Comparison of ENCODE assay signal across 11 cellular contexts in the genomic region with DNA sequence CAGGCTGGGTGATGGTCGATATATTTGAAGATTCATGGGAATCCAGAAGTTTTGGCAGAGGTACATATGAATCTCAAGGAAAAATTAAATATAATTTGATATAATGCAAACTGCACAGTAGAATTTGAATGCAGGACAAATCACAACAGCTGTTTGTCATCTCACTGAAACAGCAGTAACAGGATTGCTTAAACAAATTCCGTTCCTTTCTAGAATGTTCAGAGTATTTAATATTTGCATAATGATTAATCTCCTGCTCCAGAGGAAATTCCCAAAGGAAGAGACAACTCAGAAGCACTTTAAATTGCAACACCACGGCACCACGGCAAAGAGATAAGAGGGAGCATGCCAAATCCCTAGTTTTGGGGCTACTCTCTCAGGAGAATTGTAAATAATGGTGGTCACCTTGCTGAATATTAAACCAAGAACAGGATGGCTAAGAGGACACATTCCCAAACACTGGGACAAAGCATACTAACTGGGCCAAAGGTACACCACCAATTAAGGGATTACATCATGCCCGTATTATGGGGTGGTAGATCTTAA.
DNase-seq lines count a peak whose midpoint lies in the region; ATAC-seq and TF ChIP-seq lines count a peak whose summit lies in the region.
"Had no signal": no experiment of that assay in that cellular context is flagged by ENCODE, and none has a peak within 500 bp of the region (broad histone marks: within the 10 kb centered on the region; RNA-seq: fewer than 3 reads in every experiment).

No MANE protein-coding gene starts in this region.

- H3K4me1 ChIP-seq in Panc1 (ENCODE audit: control insufficient read depth, insufficient read depth, low read length) = peaks cover 5% of the 10 kb centered on the region; the same call in 1 of the 2 replicates

- no peaks in the 10 kb centered on the region for H3K27me3 ChIP-seq in Panc1 (ENCODE audit: control insufficient read depth, insufficient read depth, low read length)

- POLR2A ChIA-PET in Panc1 (lab: Charles Lee) = no interaction called here

- intact Hi-C loops in Panc1 (cut with micrococcal nuclease; ENCODE audit: unreplicated experiment) = no loop called here

- CTCF ChIA-PET in Panc1 (lab: Charles Lee) = no interaction called here

- in situ Hi-C loops in ACHN (cut with HindIII; ENCODE audit: low pct_ligation_motif_present, low pct_unique_long_range_greater_than_20kb, low sequenced_read_pairs) = no loop called here
- in situ Hi-C loops in Panc1 (cut with HindIII; ENCODE audit: low pct_unique_long_range_greater_than_20kb, low sequenced_read_pairs) = no loop called here

- no peaks in the 10 kb centered on the region for H3K36me3 ChIP-seq in Panc1 (ENCODE audit: control insufficient read depth, insufficient read depth, low read length)

- BruUV-seq in Panc1 (replicated peaks; lab: Mats Ljungman, UMichigan) = no TSS peak

- no peaks in the 10 kb centered on the region for H3K9me3 ChIP-seq in Panc1 (ENCODE audit: control insufficient read depth, insufficient read depth, low read depth, low read length)

- H3K27ac ChIP-seq in Panc1 (ENCODE audit: low read length) = no peak overlapping the region; the same call in 1 of the 2 replicates

- H3K4me3 ChIP-seq in Panc1 (ENCODE audit: low read depth in 2 of 2, low read length in 2 of 2) = no peak overlapping the region
- no peak overlapping the region for H3K4me3 ChIP-seq in fibroblast of mammary gland (ENCODE audit: control insufficient read depth, low read depth, low read length)

- no peak for ATAC-seq in Panc1
- no peak for ATAC-seq in HG02970 (IDR thresholded peaks at IDR 0.05; ENCODE audit: low FRiP score, unreplicated experiment)

- TF ChIP-seq CTCF in Panc1 (IDR thresholded peaks at IDR 0.05) (no peak), fibroblast of mammary gland (conservative IDR thresholded peaks at IDR 0.05; ENCODE audit: control insufficient read depth, insufficient read depth, low read depth, low read length) (no peak)

- DNase-seq in ACHN = peak; percentile 35
- DNase-seq in Panc1 (ENCODE audit: low read depth, low spot score) = peak; percentile 46
- DNase-seq in fibroblast of mammary gland (ENCODE audit: low read depth) = peak; percentile 91
- peak; percentile 56 for DNase-seq in myocyte (ENCODE audit: low read depth)
- DNase-seq in HK-2 (ENCODE audit: unreplicated experiment) = no peak
- DNase-seq in activated naive CD4-positive, alpha-beta T cell treated with anti-CD3 and anti-CD28 coated beads, Interleukin-2, amount 50 U/mL, for 16 hours = no peak
- no peak for DNase-seq in activated CD4-positive, alpha-beta T cell treated with anti-CD3 and anti-CD28 coated beads for 1 hour
- DNase-seq: activated CD4-positive, alpha-beta T cell treated with anti-CD3 and anti-CD28 coated beads, Interleukin-2, amount 50 U/mL, for 4 hours; C1 segment of cervical spinal cord; mammary epithelial cell had no signal

Comparison
In these comparisons a context has a peak if more than half of its experiments do, and no peak if none do; other contexts are left out.
1. DNase-seq: peak in ACHN (single experiment), Panc1 (single experiment), fibroblast of mammary gland (single experiment) and myocyte (single experiment); none in HK-2 (single experiment), activated naive CD4-positive, alpha-beta T cell treated with anti-CD3 and anti-CD28 coated beads, Interleukin-2, amount 50 U/mL, for 16 hours (single experiment) and activated CD4-positive, alpha-beta T cell treated with anti-CD3 and anti-CD28 coated beads for 1 hour (single experiment).